ENCODE assay signal across 9 cellular contexts in genomic region chr4:113593400-113594230, GRCh38.
DNase-seq lines count a peak whose midpoint lies in the region; ATAC-seq and FAIRE-seq lines count a peak whose summit lies in the region.
"Had no signal": no experiment of that assay in that cellular context is flagged by ENCODE, and none has a peak within 500 bp of the region (broad histone marks: within the 10 kb centered on the region; RNA-seq: fewer than 3 reads in every experiment).

No MANE protein-coding gene starts in this region.

- H2AFZ ChIP-seq in GM23248: no peak overlapping the region

- no peak overlapping the region for H3K9ac ChIP-seq in GM23248

- ATAC-seq in CD4-positive, CD25-positive, alpha-beta regulatory T cell (ENCODE audit: low read depth in 2 of 2): peak in 1 of 2 donors; percentile 52
- peak; percentile 58 for ATAC-seq in HG02852 (IDR thresholded peaks at IDR 0.05; ENCODE audit: unreplicated experiment)
- ATAC-seq: Panc1 had no signal

- H3K9me2 ChIP-seq in GM23248 (ENCODE audit: insufficient read depth): no peaks in the 10 kb centered on the region

- peak; percentile 40 for FAIRE-seq in GM19239 (lab: Jason Lieb, UNC)

- H3K36me3 ChIP-seq in CD4-positive, CD25-positive, alpha-beta regulatory T cell (ENCODE audit: control insufficient read depth, insufficient read depth, low read length): no peaks in the 10 kb centered on the region
- peaks cover 11% of the 10 kb centered on the region; the same call in 1 of the 2 replicates for H3K36me3 ChIP-seq in GM23248 (ENCODE audit: low read depth)

- DNase-seq in CD4-positive, CD25-positive, alpha-beta regulatory T cell: no peak
- DNase-seq in GM19239 (ENCODE audit: insufficient read length, low spot score) (no peak), NAMALWA (ENCODE audit: low spot score) (peak; percentile 46), hippocampal formation (lab: John Stamatoyannopoulos, UW) (no peak), GM23248 (no peak), NCI-H2107 (lab: John Stamatoyannopoulos, UW) (no peak)
- DNase-seq in activated CD8-positive, alpha-beta memory T cell treated with anti-CD3 and anti-CD28 coated beads, Interleukin-2, amount 50 U/mL, for 48 hours: no peak

- peaks cover 50% of the 10 kb centered on the region for H3K36me3 Mint-ChIP-seq in CD4-positive, CD25-positive, alpha-beta regulatory T cell

- peak overlapping the region in 2 of 4 donors; percentile 13 to 61 for H3K4me3 Mint-ChIP-seq in CD4-positive, CD25-positive, alpha-beta regulatory T cell

- WGBS in GM23248 (ENCODE audit: low coverage in 1 of 2, low lambda C conversion rate in 2 of 2, missing lambda C conversion rate in 2 of 2), 2 experiments: 90% methylated on average over 1 of the region's 1 CpG

- H3K27ac ChIP-seq in CD4-positive, CD25-positive, alpha-beta regulatory T cell (ENCODE audit: insufficient read depth, low read length, poor library complexity, severe bottlenecking): no peak overlapping the region
- H3K27ac ChIP-seq in GM23248: no peak overlapping the region

- H3F3A ChIP-seq in GM23248 (ENCODE audit: insufficient read depth): no peaks in the 10 kb centered on the region

- H3K4me2 ChIP-seq in GM23248 (ENCODE audit: unreplicated experiment): no peak overlapping the region

- H3K4me1 ChIP-seq in CD4-positive, CD25-positive, alpha-beta regulatory T cell (ENCODE audit: control insufficient read depth, insufficient read depth, low read length, poor library complexity, severe bottlenecking): peaks cover 7% of the 10 kb centered on the region
- no peaks in the 10 kb centered on the region for H3K4me1 ChIP-seq in GM23248 (ENCODE audit: insufficient read depth)

- H4K20me1 ChIP-seq in GM23248 (ENCODE audit: insufficient read depth): no peaks in the 10 kb centered on the region

- H3K9me3 Mint-ChIP-seq in CD4-positive, CD25-positive, alpha-beta regulatory T cell: peaks cover 0 to 5% (median 0%) of the 10 kb centered on the region in 7 donors

- no peaks in the 10 kb centered on the region for H3K27me3 ChIP-seq in CD4-positive, CD25-positive, alpha-beta regulatory T cell (ENCODE audit: control insufficient read depth, insufficient read depth, low read length)
- no peaks in the 10 kb centered on the region for H3K27me3 ChIP-seq in GM23248 (replicated peaks; ENCODE audit: insufficient read depth)

- H3K79me2 ChIP-seq in GM23248 (ENCODE audit: insufficient read depth): peaks cover 82% of the 10 kb centered on the region

- H3K27ac Mint-ChIP-seq in CD4-positive, CD25-positive, alpha-beta regulatory T cell: peak overlapping the region; percentile 5 to 85 (median 6)

- H3K9me3 ChIP-seq in CD4-positive, CD25-positive, alpha-beta regulatory T cell (ENCODE audit: control insufficient read depth in 2 of 2, low read length in 2 of 2): no peaks in the 10 kb centered on the region
- no peaks in the 10 kb centered on the region for H3K9me3 ChIP-seq in GM23248 (ENCODE audit: low read depth)

- in situ Hi-C loops in GM23248 (cut with MboI): no loop called here

- H3K4me3 ChIP-seq in CD4-positive, CD25-positive, alpha-beta regulatory T cell (ENCODE audit: low read depth, low read length): no peak overlapping the region
- H3K4me3 ChIP-seq in GM23248: no peak overlapping the region

- peaks cover 39 to 81% (median 62%) of the 10 kb centered on the region in 4 donors for H3K4me1 Mint-ChIP-seq in CD4-positive, CD25-positive, alpha-beta regulatory T cell

- H3K27me3 Mint-ChIP-seq in CD4-positive, CD25-positive, alpha-beta regulatory T cell: no peaks in the 10 kb centered on the region
